18 cellular contexts compared by ENCODE assay signal in genomic region chr2:239026711-239027430, GRCh38.
DNase-seq lines count a peak whose midpoint lies in the region; TF ChIP-seq lines count a peak whose summit lies in the region.
"Had no signal": no experiment of that assay in that cellular context is flagged by ENCODE, and none has a peak within 500 bp of the region (broad histone marks: within the 10 kb centered on the region; RNA-seq: fewer than 3 reads in every experiment).

No MANE protein-coding gene starts in this region.

- no peak overlapping the region for H3K9ac ChIP-seq in mammary epithelial cell (ENCODE audit: insufficient read depth, low read length)
- H3K9ac ChIP-seq: GM23248 had no signal

- no peaks in the 10 kb centered on the region for H3K36me3 Mint-ChIP-seq in glutamatergic neuron (ENCODE audit: unreplicated experiment)
- no peaks in the 10 kb centered on the region for H3K36me3 Mint-ChIP-seq in nephron (ENCODE audit: low read depth)
- H3K36me3 Mint-ChIP-seq: type B pancreatic cell had no signal

- dilution Hi-C loops in mammary epithelial cell (cut with HindIII; ENCODE audit: low sequenced_read_pairs): no loop called here

- H3K79me2 ChIP-seq in mammary epithelial cell (ENCODE audit: insufficient read depth, low read length): no peaks in the 10 kb centered on the region

- BruUV-seq in mammary epithelial cell (replicated peaks; lab: Mats Ljungman, UMichigan): no TSS peak

- H4K20me1 ChIP-seq in mammary epithelial cell (ENCODE audit: insufficient read depth, low read length): no peaks in the 10 kb centered on the region

- H3K36me3 ChIP-seq in brain microvascular endothelial cell (replicated peaks): no peaks in the 10 kb centered on the region
- no peaks in the 10 kb centered on the region for H3K36me3 ChIP-seq in mammary epithelial cell (ENCODE audit: insufficient read depth, low read length)
- H3K36me3 ChIP-seq: ovary, SJSA1 had no signal

- TF ChIP-seq CTCF in glutamatergic neuron (IDR thresholded peaks at IDR 0.05; ENCODE audit: partially characterized antibody, unreplicated experiment) (no peak), nephron (IDR thresholded peaks at IDR 0.05; ENCODE audit: unreplicated experiment in 3 of 3) (no peak), brain microvascular endothelial cell (IDR thresholded peaks at IDR 0.05; ENCODE audit: low read depth, low read length, missing control alignments) (no peak), mammary epithelial cell (conservative IDR thresholded peaks at IDR 0.05 in 1 of 2, IDR thresholded peaks at IDR 0.05 in 1 of 2; ENCODE audit: extremely low read depth in 1 of 2, insufficient read depth in 1 of 2, low read depth in 1 of 2, low read length in 2 of 2) (no peak)

- no peaks in the 10 kb centered on the region for H3K9me3 ChIP-seq in mammary epithelial cell (replicated peaks; ENCODE audit: insufficient read depth, low read length)
- H3K9me3 ChIP-seq: body of pancreas, ovary, SJSA1 had no signal

- H3K4me3 Mint-ChIP-seq in glutamatergic neuron (ENCODE audit: unreplicated experiment): no peak overlapping the region
- peak overlapping the region in 1 of 3 experiments; percentile 54 for H3K4me3 Mint-ChIP-seq in nephron
- H3K4me3 Mint-ChIP-seq: B cell; stimulated activated naive CD8-positive, alpha-beta T cell treated with anti-CD3 and anti-CD28 coated beads, Interleukin-15, amount 100 ng/mL, for 72 hours; type B pancreatic cell had no signal

- peaks cover 4% of the 10 kb centered on the region for H3K4me1 ChIP-seq in mammary epithelial cell (ENCODE audit: insufficient read depth, low read length)
- H3K4me1 ChIP-seq: body of pancreas had no signal

- no peak overlapping the region for H2AFZ ChIP-seq in mammary epithelial cell (ENCODE audit: low read depth, low read length)

- H3K27ac Mint-ChIP-seq in glutamatergic neuron (ENCODE audit: unreplicated experiment): no peak overlapping the region
- peak overlapping the region; percentile 77 to 93 (median 85) for H3K27ac Mint-ChIP-seq in nephron
- H3K27ac Mint-ChIP-seq: B cell; stimulated activated naive CD8-positive, alpha-beta T cell treated with anti-CD3 and anti-CD28 coated beads, Interleukin-15, amount 100 ng/mL, for 72 hours; type B pancreatic cell had no signal

- no peaks in the 10 kb centered on the region for H3K27me3 Mint-ChIP-seq in glutamatergic neuron (ENCODE audit: unreplicated experiment)
- H3K27me3 Mint-ChIP-seq in nephron (ENCODE audit: low read depth): peaks cover 14% of the 10 kb centered on the region

- H3K4me1 Mint-ChIP-seq in glutamatergic neuron (ENCODE audit: low read depth, unreplicated experiment) (no peaks in the 10 kb centered on the region), nephron (peaks cover 44% of the 10 kb centered on the region)
- H3K4me1 Mint-ChIP-seq: B cell; stimulated activated naive CD8-positive, alpha-beta T cell treated with anti-CD3 and anti-CD28 coated beads, Interleukin-15, amount 100 ng/mL, for 72 hours had no signal

- H3K4me3 ChIP-seq in brain microvascular endothelial cell (ENCODE audit: low read depth, low read length) (no peak overlapping the region), mammary epithelial cell (replicated peaks in 1 of 3; ENCODE audit: insufficient read depth in 1 of 3, low read depth in 2 of 3, low read length in 3 of 3) (no peak overlapping the region)
- H3K4me3 ChIP-seq: body of pancreas, GM23248, ovary, SJSA1 had no signal

- WGBS in mammary epithelial cell (ENCODE audit: low coverage, missing lambda C conversion rate): 78% methylated on average over 22 of the region's 25 CpGs

- no peak overlapping the region for H3K4me2 ChIP-seq in mammary epithelial cell (ENCODE audit: insufficient read depth, low read depth, low read length)

- CTCF ChIA-PET in mammary epithelial cell (lab: Charles Lee; ENCODE audit: low non-redundant PET): no interaction called here

- intact Hi-C loops in mammary epithelial cell (cut with micrococcal nuclease): no loop called here

- H3K27ac ChIP-seq in brain microvascular endothelial cell (no peak overlapping the region), mammary epithelial cell (ENCODE audit: insufficient read depth, low read depth, low read length) (no peak overlapping the region)
- H3K27ac ChIP-seq: body of pancreas, GM23248, ovary had no signal

- H3K9me3 Mint-ChIP-seq in glutamatergic neuron (ENCODE audit: unreplicated experiment) (peaks cover 2% of the 10 kb centered on the region), nephron (no peaks in the 10 kb centered on the region)
- H3K9me3 Mint-ChIP-seq: stimulated activated naive CD8-positive, alpha-beta T cell treated with anti-CD3 and anti-CD28 coated beads, Interleukin-15, amount 100 ng/mL, for 72 hours; type B pancreatic cell had no signal

- DNase-seq in DMS53 (lab: John Stamatoyannopoulos, UW): peak; percentile 32
- no peak for DNase-seq in DMS53 treated with DMSO at 0.1 percent for 48 hours (lab: John Stamatoyannopoulos, UW; ENCODE audit: unreplicated experiment)
- DNase-seq in ELF-1 (ENCODE audit: low read depth, low spot score): peak; percentile 38
- DNase-seq in glutamatergic neuron: peak; percentile 38
- DNase-seq in dermis blood vessel endothelial cell: no peak
- no peak for DNase-seq in brain microvascular endothelial cell
- DNase-seq in mammary epithelial cell: no peak
- DNase-seq: body of pancreas; cortex of kidney; NCI-H1048; NCI-H2081 treated with DMSO at 0.1 percent for 48 hours; stimulated activated naive CD8-positive, alpha-beta T cell treated with anti-CD3 and anti-CD28 coated beads, Interleukin-15, amount 100 ng/mL, for 72 hours had no signal

- H3K27me3 ChIP-seq in brain microvascular endothelial cell (replicated peaks) (no peaks in the 10 kb centered on the region), mammary epithelial cell (ENCODE audit: insufficient read depth, low read length) (peaks cover 2% of the 10 kb centered on the region)
- H3K27me3 ChIP-seq: body of pancreas, ovary had no signal

- in situ Hi-C loops in brain microvascular endothelial cell (cut with HindIII; ENCODE audit: low pct_ligation_motif_present, low sequenced_read_pairs) (no loop called here), mammary epithelial cell (cut with MboI; ENCODE audit: low sequenced_read_pairs in 2 of 2) (loop anchor here in 1 of 2 donors (25.0 kb wide), 1 partner anchor 960 kb away; no protein-coding TSS in a partner anchor)

Comparison
In these comparisons a context has a peak if more than half of its experiments do, and no peak if none do; other contexts are left out.
1. DNase-seq: peak in DMS53 (single experiment), ELF-1 (single experiment) and glutamatergic neuron (single experiment); none in DMS53 treated with DMSO at 0.1 percent for 48 hours (single experiment), dermis blood vessel endothelial cell (single experiment), brain microvascular endothelial cell (single experiment) and mammary epithelial cell (single experiment).